In the genomic region with DNA sequence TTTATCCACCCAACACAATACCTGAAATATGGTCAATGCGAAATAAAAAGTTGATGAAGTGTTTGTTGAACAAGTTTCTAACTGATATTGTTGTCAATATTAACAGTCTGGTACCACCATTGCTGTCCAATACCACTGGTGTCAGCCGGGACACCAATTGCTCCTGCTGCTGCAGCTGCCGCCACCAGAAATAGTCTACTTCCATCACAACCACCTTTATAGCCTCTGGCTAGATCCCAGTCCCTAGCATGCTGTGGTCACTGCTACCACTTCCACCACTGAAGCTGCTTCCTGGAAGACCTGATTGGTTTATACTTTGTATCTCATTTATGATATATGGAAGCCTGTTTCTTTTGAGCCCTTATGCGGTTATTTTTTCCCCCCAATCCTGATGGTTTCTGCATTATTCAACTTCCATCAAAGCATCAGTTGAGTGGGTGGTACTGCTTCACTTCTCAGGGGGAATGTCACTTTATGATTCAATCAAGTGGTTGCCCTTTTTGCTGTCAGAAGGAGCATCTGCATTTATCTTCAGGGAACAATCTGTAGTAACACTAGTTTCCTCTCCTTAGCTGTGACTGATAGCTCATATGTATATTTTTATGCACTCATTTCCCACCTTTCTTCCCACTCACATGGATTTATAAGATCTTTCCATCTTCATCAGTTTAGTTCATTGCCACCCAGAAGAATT, we compare ENCODE assay signal across 17 cellular contexts.
"Had no signal": no experiment of that assay in that cellular context is flagged by ENCODE, and none has a peak within 500 bp of the region (broad histone marks: within the 10 kb centered on the region; RNA-seq: fewer than 3 reads in every experiment).

No MANE protein-coding gene starts in this region.

- H3K4me3 Mint-ChIP-seq: activated CD8-positive, alpha-beta T cell treated with anti-CD3 and anti-CD28 coated beads for 36 hours; brain; dendritic cell treated with granulocyte-macrophage colony-stimulating factor and Interleukin-4, amounts not matched to agents 40 ng/mL and 50 ng/mL, for 4 days; naive B cell; stimulated activated memory B cell treated with anti-CD40 and anti-IgM and Interleukin-4, amounts not matched to agents 10 μg/mL and 1 μg/mL and 100 μg/mL, for 72 hours; T-helper 2 cell treated with Interferon-gamma antibody and Interleukin-4, amounts not matched to agents 5 μg/mL and 100 μg/mL, for 36 hours had no signal

- H3K4me3 ChIP-seq: ovary, thyroid gland had no signal

- ATAC-seq: activated CD8-positive, alpha-beta T cell treated with anti-CD3 and anti-CD28 coated beads for 36 hours; activated naive CD4-positive, alpha-beta T cell treated with anti-CD3 and anti-CD28 coated beads, Interleukin-2, amount 50 U/mL, for 72 hours; left colon; stimulated activated memory B cell treated with anti-CD40 and anti-IgM and Interleukin-4, amounts not matched to agents 10 μg/mL and 1 μg/mL and 100 μg/mL, for 72 hours had no signal

- H3K27ac ChIP-seq: ovary, thyroid gland, VCaP had no signal

- H3K27me3 Mint-ChIP-seq: activated CD8-positive, alpha-beta T cell treated with anti-CD3 and anti-CD28 coated beads for 36 hours; brain; dendritic cell treated with granulocyte-macrophage colony-stimulating factor and Interleukin-4, amounts not matched to agents 40 ng/mL and 50 ng/mL, for 4 days; naive B cell; stimulated activated memory B cell treated with anti-CD40 and anti-IgM and Interleukin-4, amounts not matched to agents 10 μg/mL and 1 μg/mL and 100 μg/mL, for 72 hours had no signal

- H3K27me3 ChIP-seq: ovary, thyroid gland had no signal

- H3K4me1 ChIP-seq: thyroid gland had no signal

- H3K27ac Mint-ChIP-seq: activated CD8-positive, alpha-beta T cell treated with anti-CD3 and anti-CD28 coated beads for 36 hours; activated naive CD4-positive, alpha-beta T cell treated with anti-CD3 and anti-CD28 coated beads, Interleukin-2, amount 50 U/mL, for 72 hours; dendritic cell treated with granulocyte-macrophage colony-stimulating factor and Interleukin-4, amounts not matched to agents 40 ng/mL and 50 ng/mL, for 4 days; stimulated activated memory B cell treated with anti-CD40 and anti-IgM and Interleukin-4, amounts not matched to agents 10 μg/mL and 1 μg/mL and 100 μg/mL, for 72 hours; T-helper 2 cell treated with Interferon-gamma antibody and Interleukin-4, amounts not matched to agents 5 μg/mL and 100 μg/mL, for 36 hours had no signal

- H3K4me1 Mint-ChIP-seq: brain; stimulated activated memory B cell treated with anti-CD40 and anti-IgM and Interleukin-4, amounts not matched to agents 10 μg/mL and 1 μg/mL and 100 μg/mL, for 72 hours had no signal

- DNase-seq: activated CD8-positive, alpha-beta T cell treated with anti-CD3 and anti-CD28 coated beads for 36 hours; activated gamma-delta T cell; activated T-cell treated with anti-CD3 and anti-CD28 coated beads, Interleukin-2, amount 50 U/mL, for 48 hours; cerebellar nuclear complex; effector memory CD4-positive, alpha-beta T cell; foreskin melanocyte; left colon; midbrain; naive B cell; ovary; thyroid gland had no signal

- H3K36me3 ChIP-seq: ovary, thyroid gland had no signal
